8 cellular contexts compared by ENCODE assay signal in genomic region chr15:59622289-59622688, GRCh38. TPM values are rescaled to one million over a fixed set of nuclear protein-coding genes. Genes with fewer than 3 reads are reported as not detected.
DNase-seq lines count a peak whose midpoint lies in the region; ATAC-seq, FAIRE-seq and TF ChIP-seq lines count a peak whose summit lies in the region.

No MANE protein-coding gene starts in this region.

- H3K4me1 Mint-ChIP-seq in natural killer cell treated with Interleukin-12 subunit alpha and Interleukin-12 subunit beta and Interleukin-15 and Interleukin-18, amount 100 ng/mL, for 72 hours (ENCODE audit: low read depth in 2 of 2), result no peaks in the 10 kb centered on the region

- H3K36me3 ChIP-seq in RWPE2 (ENCODE audit: low read depth), result no peaks in the 10 kb centered on the region
- H3K36me3 ChIP-seq in K562 (ENCODE audit: control insufficient read depth, insufficient read depth, low read length), result no peaks in the 10 kb centered on the region
- H3K36me3 ChIP-seq in sigmoid colon, result no peaks in the 10 kb centered on the region

- H3K9me1 ChIP-seq in K562 (ENCODE audit: control insufficient read depth, insufficient read depth, low read length), result no peaks in the 10 kb centered on the region

- H3K4me3 Mint-ChIP-seq in natural killer cell treated with Interleukin-12 subunit alpha and Interleukin-12 subunit beta and Interleukin-15 and Interleukin-18, amount 100 ng/mL, for 72 hours, result no peak overlapping the region

- H3K27ac Mint-ChIP-seq in natural killer cell treated with Interleukin-12 subunit alpha and Interleukin-12 subunit beta and Interleukin-15 and Interleukin-18, amount 100 ng/mL, for 72 hours, result no peak overlapping the region

- H3K4me1 ChIP-seq in RWPE2 (ENCODE audit: insufficient read depth, poor library complexity, severe bottlenecking) (no peaks in the 10 kb centered on the region), K562 (replicated peaks in 1 of 2; ENCODE audit: control insufficient read depth in 2 of 2, insufficient read depth in 2 of 2, low read length in 2 of 2) (no peaks in the 10 kb centered on the region; a peak in 1 of 5 replicates), sigmoid colon (no peaks in the 10 kb centered on the region)

- TF ChIP-seq RAD21 in K562 (CRISPR knock-in tag; conservative IDR thresholded peaks at IDR 0.05 in 1 of 2, IDR thresholded peaks at IDR 0.05 in 1 of 2), result peak; percentile 14 to 49; a peak in 2 of 4 replicates

- no peak for TF ChIP-seq EP300 in K562 (IDR thresholded peaks at IDR 0.05; ENCODE audit: low read length)
- no peak for TF ChIP-seq EP300 in sigmoid colon (IDR thresholded peaks at IDR 0.05)

- H4K20me1 ChIP-seq in K562 (replicated peaks; ENCODE audit: control insufficient read depth, insufficient read depth, low read length), result no peaks in the 10 kb centered on the region

- no TSS peak for BruUV-seq in K562 (replicated peaks; lab: Mats Ljungman, UMichigan)

- no peak overlapping the region for H3K4me2 ChIP-seq in K562 (ENCODE audit: insufficient read depth, low read length)

- no peaks in the 10 kb centered on the region for H3K79me2 ChIP-seq in K562 (ENCODE audit: control insufficient read depth, insufficient read depth, low read length)

- H3K27me3 ChIP-seq in RWPE2 (ENCODE audit: insufficient read depth, poor library complexity, severe bottlenecking) (no peaks in the 10 kb centered on the region), K562 (ENCODE audit: control insufficient read depth in 2 of 2, insufficient read depth in 2 of 2, low read length in 2 of 2) (peaks cover 23 to 27% of the 10 kb centered on the region in 2 experiments; a peak in 4 of 5 replicates), sigmoid colon (peaks cover 0 to 8% (median 0%) of the 10 kb centered on the region in 3 donors)

- peaks cover 9 to 14% of the 10 kb centered on the region in 2 donors for H3K27me3 Mint-ChIP-seq in natural killer cell treated with Interleukin-12 subunit alpha and Interleukin-12 subunit beta and Interleukin-15 and Interleukin-18, amount 100 ng/mL, for 72 hours

- TF ChIP-seq POLR2A in K562 (conservative IDR thresholded peaks at IDR 0.05) (no peak), sigmoid colon (IDR thresholded peaks at IDR 0.05) (no peak)

- H3K36me3 Mint-ChIP-seq in natural killer cell treated with Interleukin-12 subunit alpha and Interleukin-12 subunit beta and Interleukin-15 and Interleukin-18, amount 100 ng/mL, for 72 hours, result no peaks in the 10 kb centered on the region

- H3K9me3 Mint-ChIP-seq in natural killer cell treated with Interleukin-12 subunit alpha and Interleukin-12 subunit beta and Interleukin-15 and Interleukin-18, amount 100 ng/mL, for 72 hours, result no peaks in the 10 kb centered on the region

- no peak overlapping the region for H2AFZ ChIP-seq in K562 (ENCODE audit: low read depth, low read length)

- no peak overlapping the region for H3K4me3 ChIP-seq in RWPE2 (ENCODE audit: severe bottlenecking)
- no peak overlapping the region for H3K4me3 ChIP-seq in K562
- no peak overlapping the region for H3K4me3 ChIP-seq in sigmoid colon

- POLR2A ChIA-PET in K562 (lab: Yijun Ruan, JAX), result interaction anchor here (1.5 kb wide), 1 partner anchor 13 kb away, joined by 10 read pairs; no protein-coding TSS in a partner anchor

- CTCF ChIA-PET in K562 (lab: Yijun Ruan, JAX; ENCODE audit: low intra/inter-chr PET ratio), result no interaction called here

- H3K27ac ChIP-seq in RWPE2 (ENCODE audit: poor library complexity, severe bottlenecking) (no peak overlapping the region), K562 (ENCODE audit: extremely low read depth, low read depth, low read length) (no peak overlapping the region), sigmoid colon (no peak overlapping the region)

- H3K9me3 ChIP-seq in RWPE2 (ENCODE audit: severe bottlenecking) (no peaks in the 10 kb centered on the region), K562 (replicated peaks; ENCODE audit: control insufficient read depth, insufficient read depth, low read depth, low read length) (no peaks in the 10 kb centered on the region), sigmoid colon (no peaks in the 10 kb centered on the region)

- FAIRE-seq in K562 (lab: Jason Lieb, UNC), result peak; percentile 86

- no peak overlapping the region for H3K9ac ChIP-seq in K562 (ENCODE audit: insufficient read depth in 1 of 2, low read depth in 2 of 2, low read length in 2 of 2)

- TF ChIP-seq CTCF in RWPE2 (IDR thresholded peaks at IDR 0.05; ENCODE audit: poor library complexity, severe bottlenecking), result peak; percentile 98
- TF ChIP-seq CTCF in K562 (IDR thresholded peaks at IDR 0.05 in 2 of 3, conservative IDR thresholded peaks at IDR 0.05 in 1 of 3; ENCODE audit: insufficient read depth in 2 of 3, low read depth in 1 of 3, low read length in 3 of 3), result peak; percentile 42 to 61 (median 53); a peak in 5 of 6 replicates
- peak in 1 of 4 experiments; percentile 18 for TF ChIP-seq CTCF in sigmoid colon (IDR thresholded peaks at IDR 0.05)

- intact Hi-C loops in K562 (cut with micrococcal nuclease) (loop anchor here (2.0 kb wide), 1 partner anchor 89 kb away; no protein-coding TSS in a partner anchor), sigmoid colon (cut with DNase I) (no loop called here)

- ATAC-seq in HG02981 (IDR thresholded peaks at IDR 0.05; ENCODE audit: unreplicated experiment), result peak; percentile 84
- peak; percentile 99 for ATAC-seq in RWPE2 (ENCODE audit: low read depth)
- peak; percentile 90 for ATAC-seq in K562
- peak; percentile 60 to 88 for ATAC-seq in natural killer cell treated with Interleukin-12 subunit alpha and Interleukin-12 subunit beta and Interleukin-15 and Interleukin-18, amount 100 ng/mL, for 72 hours

- DNase-seq in NK-92 treated with Interleukin-12 subunit alpha and Interleukin-12 subunit beta, amount 100 ng/mL, for 24 hours (lab: John Stamatoyannopoulos, UW), result peak; percentile 4
- DNase-seq in NK-92 (lab: John Stamatoyannopoulos, UW; ENCODE audit: unreplicated experiment) (no peak), RWPE2 (ENCODE audit: low spot score) (peak; percentile 86), K562 (ENCODE audit: extremely low read depth in 1 of 4, low spot score in 3 of 4) (peak; percentile 33 to 63 (median 45)), sigmoid colon (no peak), T1000 (lab: John Stamatoyannopoulos, UW) (no peak)
- DNase-seq in natural killer cell treated with Interleukin-12 subunit alpha and Interleukin-12 subunit beta and Interleukin-15 and Interleukin-18, amount 100 ng/mL, for 72 hours (ENCODE audit: low spot score), result no peak

- WGBS in K562 (ENCODE audit: insufficient coverage, low coverage, missing lambda C conversion rate), result 17% methylated on average over 6 of the region's 6 CpGs
- WGBS in sigmoid colon, 2 donors, result 21 to 22% methylated on average over 6 of the region's 6 CpGs

- in situ Hi-C loops in K562 (cut with MboI), result no loop called here

TF ChIP-seq in K562, 482 proteins besides CTCF, POLR2A, EP300 and RAD21 (continues in another document):
- no peak for TF ChIP-seq CEBPB (tag; IDR thresholded peaks at IDR 0.05)
- TF ChIP-seq NR2C2 (CRISPR knock-in tag; IDR thresholded peaks at IDR 0.05), result no peak
- TF ChIP-seq NR2C2 (tag; IDR thresholded peaks at IDR 0.05), result no peak

RNA-seq across cellular contexts. Expression of gene GCNT3, which starts 10.7 kb away (rescaled TPM):
- total RNA-seq in K562 (2011; cell fraction: chromatin; rRNA removed; ENCODE audit: low replicate concordance), result not detected in 2 replicates
- under 0.01 TPM in 1 of 2 replicates, not detected in the other for total RNA-seq in K562 (2011; cell fraction: nucleolus; rRNA removed)
- not detected in 2 replicates for total RNA-seq in K562 (2011; cell fraction: nucleoplasm; rRNA removed)
- 0.24 TPM in 1 of 2 replicates, not detected in the other for total RNA-seq in K562 (2014; rRNA removed)
- not detected in 2 replicates for total RNA-seq in K562 (2014; rRNA removed; fragmentation: Illumina TruSeq; extraction: Trizol)
- 0.07 TPM in 1 of 2 replicates, not detected in the other for total RNA-seq in K562 (2015; rRNA removed; fragmentation: Illumina TruSeq; extraction: Trizol)
- 0.11 TPM in 1 of 2 replicates, not detected in the other for total RNA-seq in K562 (2021)
- 0.08 and 0.16 TPM in 2 replicates for polyA plus RNA-seq in K562 (2011; rRNA removed)
- polyA plus RNA-seq in K562 (2011; cell fraction: cytosol; rRNA removed), result 0.04 TPM in 1 of 2 replicates, not detected in the other
- polyA plus RNA-seq in K562 (2011; cell fraction: nucleus; rRNA removed), result 0.07 TPM in 1 of 2 replicates, not detected in the other
- 0.11 and 0.13 TPM in 2 replicates for polyA plus RNA-seq in K562 (2012)
- polyA plus RNA-seq in K562 (2014; fragmentation: Illumina TruSeq; extraction: Trizol), result not detected in 2 replicates
- under 1 TPM; 0.30 to 0.35 TPM for polyA plus RNA-seq in K562 (2014; fragmentation: Nextera tagmentation; extraction: Ambion mirVana)
- polyA plus RNA-seq in K562 (2014; rRNA removed), result not detected in 2 replicates
- polyA minus RNA-seq in K562 (2011; rRNA and poly(A)+ RNA removed), result 0.46 TPM in 1 of 2 replicates, not detected in the other
- not detected in 2 replicates for polyA minus RNA-seq in K562 (2011; cell fraction: cytosol; rRNA and poly(A)+ RNA removed)
- polyA minus RNA-seq in K562 (2011; cell fraction: nucleus; rRNA and poly(A)+ RNA removed), result not detected in 2 replicates
- total RNA-seq in natural killer cell treated with Interleukin-12 subunit alpha and Interleukin-12 subunit beta and Interleukin-15 and Interleukin-18, amount 100 ng/mL, for 72 hours, result not detected
- 1 to 10 TPM in 1 of 4 donors, under 1 TPM in 1, not detected in 2; 0.36 to 1.1 TPM for total RNA-seq in sigmoid colon
- 100 to 1,000 TPM in 2 of 3 donors, 10 to 100 TPM in 1; 73.3 to 129 (median 126) TPM for polyA plus RNA-seq in sigmoid colon

RNA-seq across cellular contexts. Expression of gene GTF2A2, which starts 35.0 kb away (rescaled TPM):
- 10.7 and 24.3 TPM in 2 replicates for total RNA-seq in K562 (2011; cell fraction: chromatin; rRNA removed; ENCODE audit: low replicate concordance)
- total RNA-seq in K562 (2011; cell fraction: nucleolus; rRNA removed), result 9.5 and 11.7 TPM in 2 replicates
- total RNA-seq in K562 (2011; cell fraction: nucleoplasm; rRNA removed), result 17.7 and 36.6 TPM in 2 replicates
- total RNA-seq in K562 (2014; rRNA removed), result 104 and 128 TPM in 2 replicates
- total RNA-seq in K562 (2014; rRNA removed; fragmentation: Illumina TruSeq; extraction: Trizol), result 173 and 212 TPM in 2 replicates
- total RNA-seq in K562 (2015; rRNA removed; fragmentation: Illumina TruSeq; extraction: Trizol), result 144 and 167 TPM in 2 replicates
- 220 and 237 TPM in 2 replicates for total RNA-seq in K562 (2021)
- polyA plus RNA-seq in K562 (2011; rRNA removed), result 106 and 159 TPM in 2 replicates
- 73.3 and 80.2 TPM in 2 replicates for polyA plus RNA-seq in K562 (2011; cell fraction: cytosol; rRNA removed)
- 32.4 and 47.1 TPM in 2 replicates for polyA plus RNA-seq in K562 (2011; cell fraction: nucleus; rRNA removed)
- polyA plus RNA-seq in K562 (2012), result 118 and 160 TPM in 2 replicates
- polyA plus RNA-seq in K562 (2014; fragmentation: Illumina TruSeq; extraction: Trizol), result 149 and 172 TPM in 2 replicates
- polyA plus RNA-seq in K562 (2014; fragmentation: Nextera tagmentation; extraction: Ambion mirVana), result 100 to 1,000 TPM; 523 to 656 TPM
- polyA plus RNA-seq in K562 (2014; rRNA removed), result 133 TPM in 2 replicates
- polyA minus RNA-seq in K562 (2011; rRNA and poly(A)+ RNA removed), result 30.8 and 33.9 TPM in 2 replicates
- 15.9 and 44.0 TPM in 2 replicates for polyA minus RNA-seq in K562 (2011; cell fraction: cytosol; rRNA and poly(A)+ RNA removed)
- 12.9 and 18.3 TPM in 2 replicates for polyA minus RNA-seq in K562 (2011; cell fraction: nucleus; rRNA and poly(A)+ RNA removed)
- total RNA-seq in natural killer cell treated with Interleukin-12 subunit alpha and Interleukin-12 subunit beta and Interleukin-15 and Interleukin-18, amount 100 ng/mL, for 72 hours, result 100 to 1,000 TPM; 109 to 150 TPM
- 10 to 100 TPM; 33.7 to 48.2 (median 35.7) TPM for total RNA-seq in sigmoid colon
- 10 to 100 TPM; 55.3 to 98.0 (median 80.5) TPM for polyA plus RNA-seq in sigmoid colon

Comparison
In these comparisons a context has a peak if more than half of its experiments do, and no peak if none do; other contexts are left out.
1. DNase-seq: peak in NK-92 treated with Interleukin-12 subunit alpha and Interleukin-12 subunit beta, amount 100 ng/mL, for 24 hours (single experiment), RWPE2 (single experiment) and K562 (4 of 4); none in NK-92 (single experiment), natural killer cell treated with Interleukin-12 subunit alpha and Interleukin-12 subunit beta and Interleukin-15 and Interleukin-18, amount 100 ng/mL, for 72 hours (single experiment), sigmoid colon (single experiment) and T1000 (single experiment).
2. Peak in every context shown above with its lines, with median percentiles within 50 percentile points of each other: ATAC-seq.